In genomic region chr3:142348460-142348859, GRCh38 we compare ENCODE assay signal across 16 cellular contexts.
DNase-seq lines count a peak whose midpoint lies in the region; ATAC-seq and TF ChIP-seq lines count a peak whose summit lies in the region.
"Had no signal": no experiment of that assay in that cellular context is flagged by ENCODE, and none has a peak within 500 bp of the region (broad histone marks: within the 10 kb centered on the region; RNA-seq: fewer than 3 reads in every experiment).

No MANE protein-coding gene starts in this region.

- CTCF ChIA-PET in RWPE1 (lab: Yijun Ruan, JAX) = no interaction called here

- WGBS in right lobe of liver (ENCODE audit: insufficient coverage, low coverage, low lambda C conversion rate, missing lambda C conversion rate) = 13% methylated on average over 1 of the region's 1 CpG

- H3K9me3 ChIP-seq in right lobe of liver (no peaks in the 10 kb centered on the region), right atrium auricular region (no peaks in the 10 kb centered on the region)
- H3K9me3 ChIP-seq: Caco-2 had no signal

- TF ChIP-seq POLR2A in right lobe of liver (IDR thresholded peaks at IDR 0.05) = no peak

- H3K9me3 Mint-ChIP-seq in endothelial cell (ENCODE audit: unreplicated experiment) = no peaks in the 10 kb centered on the region

- H3K27ac Mint-ChIP-seq in endothelial cell (ENCODE audit: unreplicated experiment) = no peak overlapping the region

- peak; percentile 16 for DNase-seq in HPDE6-E6E7 (ENCODE audit: extremely low spot score)
- DNase-seq in RWPE1 (ENCODE audit: low spot score) = peak; percentile 20
- DNase-seq in endothelial cell (ENCODE audit: low spot score) = no peak
- no peak for DNase-seq in right lobe of liver
- no peak for DNase-seq in GDM1 (lab: John Stamatoyannopoulos, UW)
- DNase-seq in COLO668 (lab: John Stamatoyannopoulos, UW; ENCODE audit: unreplicated experiment) = no peak
- no peak for DNase-seq in right atrium auricular region (ENCODE audit: low spot score)
- DNase-seq: C1 segment of cervical spinal cord; Caco-2; CD4-positive, alpha-beta memory T cell; DMS153; DND-41; GM23248; H7; HCEC 1CT had no signal

- H3K36me3 ChIP-seq in right lobe of liver = peaks cover 0 to 16% (median 4%) of the 10 kb centered on the region in 4 donors
- peaks cover 33% of the 10 kb centered on the region for H3K36me3 ChIP-seq in right atrium auricular region

- POLR2A ChIA-PET in RWPE1 (lab: Yijun Ruan, JAX; ENCODE audit: low non-redundant PET) = no interaction called here

- H3K27ac ChIP-seq in RWPE1 (no peak overlapping the region), right lobe of liver (peak overlapping the region in 1 of 3 donors; percentile 65), right atrium auricular region (no peak overlapping the region)
- H3K27ac ChIP-seq: GM23248 had no signal

- TF ChIP-seq CTCF in RWPE1 (conservative IDR thresholded peaks at IDR 0.05; ENCODE audit: low read depth) (no peak), endothelial cell (IDR thresholded peaks at IDR 0.05; ENCODE audit: unreplicated experiment) (no peak), right lobe of liver (IDR thresholded peaks at IDR 0.05) (no peak), right atrium auricular region (IDR thresholded peaks at IDR 0.05) (no peak)

- no peaks in the 10 kb centered on the region for H3K27me3 Mint-ChIP-seq in endothelial cell (ENCODE audit: unreplicated experiment)
- H3K27me3 Mint-ChIP-seq: CD4-positive, alpha-beta memory T cell had no signal

- H3K27me3 ChIP-seq in right lobe of liver = no peaks in the 10 kb centered on the region
- no peaks in the 10 kb centered on the region for H3K27me3 ChIP-seq in right atrium auricular region

- H3K4me1 Mint-ChIP-seq in endothelial cell (ENCODE audit: unreplicated experiment) = peaks cover 4% of the 10 kb centered on the region

- H3K4me3 Mint-ChIP-seq in endothelial cell (ENCODE audit: unreplicated experiment) = peak overlapping the region; percentile 2
- H3K4me3 Mint-ChIP-seq: CD4-positive, alpha-beta memory T cell had no signal

- H3K36me3 Mint-ChIP-seq in endothelial cell (ENCODE audit: low read depth, unreplicated experiment) = peaks cover 19% of the 10 kb centered on the region

- H3K4me1 ChIP-seq in right lobe of liver (peaks cover 0 to 16% (median 3%) of the 10 kb centered on the region in 4 donors), right atrium auricular region (no peaks in the 10 kb centered on the region)
- H3K4me1 ChIP-seq: Caco-2 had no signal

- ATAC-seq in right lobe of liver = peak; percentile 76 to 93 (median 84)
- ATAC-seq: GM12878 had no signal

- intact Hi-C loops in right lobe of liver (cut with DNase I) = no loop called here

- H3K4me3 ChIP-seq in right lobe of liver (no peak overlapping the region), right atrium auricular region (no peak overlapping the region)
- H3K4me3 ChIP-seq: GM12878, GM23248 had no signal

Comparison
In these comparisons a context has a peak if more than half of its experiments do, and no peak if none do; other contexts are left out.
1. DNase-seq: peak in HPDE6-E6E7 (single experiment) and RWPE1 (single experiment); none in endothelial cell (single experiment), right lobe of liver (0 of 3), GDM1 (single experiment), COLO668 (single experiment) and right atrium auricular region (single experiment).